Comparison of ENCODE assay signal across 10 cellular contexts in the genomic region with DNA sequence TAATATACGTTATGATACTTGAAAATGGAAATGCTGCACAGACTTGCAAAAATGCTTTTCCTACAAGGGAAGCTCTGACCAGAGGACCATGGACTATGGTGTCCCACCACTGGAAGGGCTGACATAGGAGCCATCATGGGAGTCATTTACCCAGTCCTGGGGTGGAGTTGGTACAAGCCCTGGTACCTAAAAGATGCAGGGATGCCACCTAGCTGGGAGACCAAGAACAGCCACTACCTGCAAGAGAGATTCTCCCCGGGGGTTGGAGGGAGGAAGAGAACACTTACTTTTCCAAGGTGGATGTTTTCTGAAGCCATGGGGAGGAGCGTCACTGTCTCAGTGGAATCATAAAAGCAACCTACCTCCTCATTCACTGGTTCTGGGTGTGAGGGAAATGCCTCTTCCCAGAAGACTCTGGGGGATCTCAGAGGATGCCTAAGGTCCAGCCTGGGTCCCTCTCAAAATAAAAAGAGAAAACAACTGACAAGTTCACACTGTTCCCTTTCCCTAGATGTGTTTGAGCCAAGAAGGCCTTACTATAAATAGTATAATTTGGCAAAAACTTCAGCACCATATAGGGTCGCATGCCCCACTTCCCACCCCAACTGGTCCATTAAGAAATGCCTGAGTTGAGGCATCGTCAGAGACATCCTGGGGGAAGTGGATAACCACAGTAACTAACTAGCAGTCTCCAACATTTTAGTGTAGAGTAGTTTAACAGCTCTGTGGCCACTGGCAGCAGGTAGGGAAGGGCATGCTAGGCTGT. TPM values are rescaled to one million over a fixed set of nuclear protein-coding genes. Genes with fewer than 3 reads are reported as not detected.
DNase-seq lines count a peak whose midpoint lies in the region; ATAC-seq and TF ChIP-seq lines count a peak whose summit lies in the region.
"Had no signal": no experiment of that assay in that cellular context is flagged by ENCODE, and none has a peak within 500 bp of the region (broad histone marks: within the 10 kb centered on the region; RNA-seq: fewer than 3 reads in every experiment).

No MANE protein-coding gene starts in this region.

- H3K4me3 ChIP-seq in DND-41 (ENCODE audit: low read depth in 1 of 2, low read length in 2 of 2) (no peak overlapping the region), HEK293 (ENCODE audit: low read depth, low read length) (no peak overlapping the region), ascending aorta (no peak overlapping the region), kidney epithelial cell (ENCODE audit: low read depth, low read length) (no peak overlapping the region)

- H3K27ac ChIP-seq in DND-41 (ENCODE audit: low read length) (no peak overlapping the region), HEK293 (ENCODE audit: extremely low read depth, low read depth, low read length) (no peak overlapping the region), ascending aorta (peak overlapping the region; percentile 70 to 85)

- no peaks in the 10 kb centered on the region for H4K20me1 ChIP-seq in DND-41 (ENCODE audit: insufficient read depth, low read length)

- no peak overlapping the region for H3K9ac ChIP-seq in DND-41 (ENCODE audit: low read depth, low read length)

- H2AFZ ChIP-seq in DND-41 (ENCODE audit: low read depth, low read length) = no peak overlapping the region

- peak; percentile 18 for TF ChIP-seq CTCF in DND-41 (IDR thresholded peaks at IDR 0.05; ENCODE audit: borderline replicate concordance, extremely low read depth, low read length, poor library complexity, severe bottlenecking)
- TF ChIP-seq CTCF in HEK293 (tag by site-specific recombination; IDR thresholded peaks at IDR 0.05) = no peak
- peak in 1 of 3 experiments; percentile 29 for TF ChIP-seq CTCF in ascending aorta (IDR thresholded peaks at IDR 0.05)
- peak; percentile 3 for TF ChIP-seq CTCF in kidney epithelial cell (IDR thresholded peaks at IDR 0.05; ENCODE audit: insufficient read depth, low read length, poor library complexity, severe bottlenecking)

- H3K9me3 ChIP-seq in DND-41 (ENCODE audit: insufficient read depth, low read length, severe bottlenecking) (no peaks in the 10 kb centered on the region), HEK293 (ENCODE audit: control insufficient read depth, insufficient read depth, low read depth, low read length) (no peaks in the 10 kb centered on the region), ascending aorta (no peaks in the 10 kb centered on the region)

- H3K4me2 ChIP-seq in DND-41 (ENCODE audit: insufficient read depth, low read length) = no peak overlapping the region

- no peaks in the 10 kb centered on the region for H3K79me2 ChIP-seq in DND-41 (ENCODE audit: insufficient read depth, low read length)

- H3K4me1 ChIP-seq in DND-41 (ENCODE audit: insufficient read depth, low read length) (no peaks in the 10 kb centered on the region), HEK293 (ENCODE audit: control insufficient read depth, insufficient read depth, low read length) (peaks cover 15% of the 10 kb centered on the region), ascending aorta (peaks cover 12 to 26% of the 10 kb centered on the region in 2 donors)

- POLR2A ChIA-PET in HEK293 (lab: Yijun Ruan, JAX) = no interaction called here

- intact Hi-C loops in ascending aorta (cut with DNase I) = loop anchor here (5.0 kb wide), 1 partner anchor 75 kb away; no protein-coding TSS in a partner anchor

- ATAC-seq in DND-41 (ENCODE audit: insufficient read depth, low read depth) = no peak
- no peak for ATAC-seq in HG03520 (IDR thresholded peaks at IDR 0.05; ENCODE audit: unreplicated experiment)

- CTCF ChIA-PET in HEK293 (lab: Yijun Ruan, JAX) = interaction anchor here (0.6 to 1.6 kb wide), 4 partner anchors 29 to 137 kb away, joined by 3 to 9 read pairs (median 4); no protein-coding TSS in a partner anchor

- H3K36me3 ChIP-seq in DND-41 (ENCODE audit: insufficient read depth, low read length) (no peaks in the 10 kb centered on the region), HEK293 (ENCODE audit: control insufficient read depth in 2 of 2, insufficient read depth in 1 of 2, low read length in 2 of 2) (no peaks in the 10 kb centered on the region), ascending aorta (no peaks in the 10 kb centered on the region), kidney epithelial cell (ENCODE audit: control insufficient read depth, insufficient read depth, low read length) (no peaks in the 10 kb centered on the region)

- H3K27me3 ChIP-seq in DND-41 (ENCODE audit: insufficient read depth, low read length, poor library complexity) (peaks cover 16% of the 10 kb centered on the region), ascending aorta (no peaks in the 10 kb centered on the region), kidney epithelial cell (ENCODE audit: control insufficient read depth, insufficient read depth, low read length) (no peaks in the 10 kb centered on the region)

- DNase-seq in DND-41 (no peak), ascending aorta (ENCODE audit: low spot score in 2 of 2) (no peak), kidney epithelial cell (ENCODE audit: low read depth) (no peak), nucleus accumbens (lab: John Stamatoyannopoulos, UW) (no peak), COLO829 (ENCODE audit: low spot score) (no peak), KG1 (lab: John Stamatoyannopoulos, UW) (no peak)
- DNase-seq: effector CD4-positive, alpha-beta T cell; NCI-H2029 had no signal

TF ChIP-seq in HEK293, 187 proteins besides CTCF, POLR2A, EP300 and RAD21:
- TF ChIP-seq ZNF600 (tag by site-specific recombination; IDR thresholded peaks at IDR 0.05) = no peak
- no peak for TF ChIP-seq ZNF585B (tag by site-specific recombination; IDR thresholded peaks at IDR 0.05)
- peak; percentile 20; the same call in 1 of the 2 replicates for TF ChIP-seq ZNF654 (tag by site-specific recombination; IDR thresholded peaks at IDR 0.05; ENCODE audit: low read depth)
- no peak for TF ChIP-seq ZNF19 (tag by site-specific recombination; IDR thresholded peaks at IDR 0.05; ENCODE audit: low read depth)
- TF ChIP-seq ZSCAN30 (tag by site-specific recombination; IDR thresholded peaks at IDR 0.05) = no peak
- no peak for TF ChIP-seq ZNF174 (tag by site-specific recombination; IDR thresholded peaks at IDR 0.05)
- no peak for TF ChIP-seq ZNF629 (tag by site-specific recombination; IDR thresholded peaks at IDR 0.05)
- TF ChIP-seq TRIM28 (IDR thresholded peaks at IDR 0.05; ENCODE audit: borderline replicate concordance, low read length) = no peak
- no peak for TF ChIP-seq ZNF677 (tag by site-specific recombination; IDR thresholded peaks at IDR 0.05)
TF ChIP-seq in HEK293: peak in this region for 1.

RNA-seq across cellular contexts. Expression of a gene that starts 39.9 kb away (rescaled TPM):
- 6.4 TPM for total RNA-seq in ascending aorta
- 0.48 and 1.3 TPM in 2 replicates for total RNA-seq in kidney epithelial cell

Comparison
In these comparisons a context has a peak if more than half of its experiments do, and no peak if none do; other contexts are left out.
1. H3K27ac ChIP-seq: peak in ascending aorta (2 of 2); none in DND-41 (single experiment) and HEK293 (single experiment).